ENCODE assay signal across 10 cellular contexts in the genomic region with DNA sequence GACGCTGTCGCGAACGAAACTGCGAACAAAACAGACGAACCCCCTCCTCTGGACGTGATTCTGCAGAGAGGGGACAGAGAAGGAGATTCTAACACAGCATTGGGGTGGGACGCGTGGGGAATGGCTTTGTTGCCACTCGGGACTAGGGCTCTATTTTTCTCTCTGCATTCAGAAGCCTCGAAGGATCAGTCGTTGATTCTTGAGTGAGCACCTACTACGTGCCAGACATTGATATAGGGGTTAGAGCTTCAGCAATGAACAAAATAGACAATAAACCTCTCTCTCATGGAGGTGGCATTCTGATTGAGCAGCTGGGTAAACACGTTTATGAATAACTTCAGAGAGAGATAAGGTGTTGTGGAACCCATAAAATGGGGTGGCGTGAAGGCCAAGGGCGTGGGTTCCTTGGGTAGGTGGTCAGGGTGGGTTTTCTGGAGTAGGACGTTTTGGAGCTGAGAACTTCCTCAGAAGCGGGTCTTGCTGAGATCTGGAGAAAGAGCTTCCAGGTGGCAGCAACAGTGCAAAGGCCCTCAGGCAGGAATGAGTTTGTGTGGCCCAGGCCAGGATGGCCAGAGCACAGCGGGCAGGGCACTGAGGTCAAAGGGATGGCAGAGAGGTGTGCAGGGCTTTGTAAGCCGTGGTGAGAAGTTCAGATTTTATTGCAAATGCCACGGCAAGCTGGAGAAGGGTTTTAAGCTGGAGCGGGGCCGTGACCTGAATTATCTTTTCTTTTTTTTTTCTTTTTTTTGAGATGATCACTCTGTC. TPM values are rescaled to one million over a fixed set of nuclear protein-coding genes. Genes with fewer than 3 reads are reported as not detected.
DNase-seq lines count a peak whose midpoint lies in the region; ATAC-seq and TF ChIP-seq lines count a peak whose summit lies in the region.
"Had no signal": no experiment of that assay in that cellular context is flagged by ENCODE, and none has a peak within 500 bp of the region (broad histone marks: within the 10 kb centered on the region; RNA-seq: fewer than 3 reads in every experiment).

No MANE protein-coding gene starts in this region.

- WGBS in hepatocyte (ENCODE audit: low lambda C conversion rate, missing lambda C conversion rate) = 41% methylated on average over 23 of the region's 23 CpGs
- 36 to 42% (median 38%) methylated on average over 23 of the region's 23 CpGs for WGBS in psoas muscle, 3 donors

- intact Hi-C loops in CD8-positive, alpha-beta T cell (cut with DNase I, micrococcal nuclease) = no loop called here
- intact Hi-C loops in psoas muscle (cut with DNase I) = no loop called here

- peak overlapping the region; percentile 76 for H3K4me3 Mint-ChIP-seq in CD8-positive, alpha-beta T cell

- H3K27ac Mint-ChIP-seq in CD8-positive, alpha-beta T cell = no peak overlapping the region

- no peak overlapping the region for H3K27ac ChIP-seq in CD8-positive, alpha-beta T cell (ENCODE audit: low read depth, low read length)
- peak overlapping the region; percentile 97 for H3K27ac ChIP-seq in hepatocyte
- no peak overlapping the region for H3K27ac ChIP-seq in psoas muscle

- H3K4me1 Mint-ChIP-seq in CD8-positive, alpha-beta T cell (ENCODE audit: low read depth) = peaks cover 11% of the 10 kb centered on the region

- TF ChIP-seq CTCF in CD8-positive, alpha-beta T cell (IDR thresholded peaks at IDR 0.05) = no peak
- no peak for TF ChIP-seq CTCF in WI38 (IDR thresholded peaks at IDR 0.05; ENCODE audit: low read depth, low read length)
- no peak for TF ChIP-seq CTCF in hepatocyte (IDR thresholded peaks at IDR 0.05; ENCODE audit: poor library complexity)
- TF ChIP-seq CTCF in psoas muscle (IDR thresholded peaks at IDR 0.05) = no peak

- peaks cover 73% of the 10 kb centered on the region for H3K27me3 Mint-ChIP-seq in CD8-positive, alpha-beta T cell (ENCODE audit: low read depth)

- no peaks in the 10 kb centered on the region for H3K4me1 ChIP-seq in CD8-positive, alpha-beta T cell (ENCODE audit: insufficient read depth, low read length)
- H3K4me1 ChIP-seq in hepatocyte (ENCODE audit: insufficient read depth) (peaks cover 26% of the 10 kb centered on the region), psoas muscle (no peaks in the 10 kb centered on the region)

- peak overlapping the region; percentile 92 for H3K4me2 ChIP-seq in hepatocyte

- peaks cover 32% of the 10 kb centered on the region for H3K79me2 ChIP-seq in hepatocyte

- H3K9me3 ChIP-seq in CD8-positive, alpha-beta T cell (ENCODE audit: low read length) = no peaks in the 10 kb centered on the region
- H3K9me3 ChIP-seq in hepatocyte (ENCODE audit: low read depth) (no peaks in the 10 kb centered on the region), psoas muscle (no peaks in the 10 kb centered on the region)

- DNase-seq in CD8-positive, alpha-beta T cell = no peak
- DNase-seq in hepatocyte (ENCODE audit: low spot score) (no peak), psoas muscle (no peak), AG20443 (ENCODE audit: low spot score) (no peak)
- DNase-seq: activated effector memory CD4-positive, alpha-beta T cell treated with anti-CD3 and anti-CD28 coated beads, Interleukin-2, amount 50 U/mL, for 16 hours had no signal

- ATAC-seq in CD8-positive, alpha-beta T cell = no peak
- ATAC-seq in psoas muscle (no peak), GM18502 (IDR thresholded peaks at IDR 0.05; ENCODE audit: poor library complexity, unreplicated experiment) (no peak), HG02798 (IDR thresholded peaks at IDR 0.05; ENCODE audit: poor library complexity, unreplicated experiment) (no peak), HG02623 (IDR thresholded peaks at IDR 0.05; ENCODE audit: unreplicated experiment) (no peak)
- ATAC-seq: GM12878 had no signal

- no peaks in the 10 kb centered on the region for H3K36me3 ChIP-seq in CD8-positive, alpha-beta T cell (ENCODE audit: insufficient read depth, low read length)
- no peaks in the 10 kb centered on the region for H3K36me3 ChIP-seq in hepatocyte (replicated peaks; ENCODE audit: insufficient read depth, low read depth)
- H3K36me3 ChIP-seq in psoas muscle (ENCODE audit: insufficient read depth in 1 of 2, low read depth in 1 of 2) = no peaks in the 10 kb centered on the region

- no peaks in the 10 kb centered on the region for H3K36me3 Mint-ChIP-seq in CD8-positive, alpha-beta T cell

- POLR2A ChIA-PET in CD8-positive, alpha-beta T cell (lab: Charles Lee) = no interaction called here

- H2AFZ ChIP-seq in hepatocyte = peak overlapping the region; percentile 97

- H4K20me1 ChIP-seq in hepatocyte (ENCODE audit: insufficient read depth, poor library complexity, severe bottlenecking) = no peaks in the 10 kb centered on the region

- H3K9me2 ChIP-seq in hepatocyte (replicated peaks; ENCODE audit: insufficient read depth) = no peaks in the 10 kb centered on the region

- peaks cover 7% of the 10 kb centered on the region for H3K9me3 Mint-ChIP-seq in CD8-positive, alpha-beta T cell

- CTCF ChIA-PET in CD8-positive, alpha-beta T cell (lab: Charles Lee) = no interaction called here

- peak overlapping the region; percentile 50 for H3K4me3 ChIP-seq in CD8-positive, alpha-beta T cell (ENCODE audit: low read depth, low read length)
- H3K4me3 ChIP-seq in WI38 (ENCODE audit: low read depth, low read length) (peak overlapping the region; percentile 78), hepatocyte (peak overlapping the region; percentile 68), psoas muscle (peak overlapping the region; percentile 70)
- H3K4me3 ChIP-seq: GM12878 had no signal

- H3K27me3 ChIP-seq in CD8-positive, alpha-beta T cell (ENCODE audit: insufficient read depth, low read length) = peaks cover 3% of the 10 kb centered on the region
- H3K27me3 ChIP-seq in hepatocyte (no peaks in the 10 kb centered on the region), psoas muscle (ENCODE audit: insufficient read depth in 3 of 3, low read length in 2 of 3) (peaks cover 0 to 29% (median 13%) of the 10 kb centered on the region in 3 donors)

RNA-seq across cellular contexts. Expression of gene SLC2A10, which starts 0.9 kb away (rescaled TPM):
- total RNA-seq in CD8-positive, alpha-beta T cell = not detected
- total RNA-seq in hepatocyte (23.7 and 37.2 TPM in 2 replicates), psoas muscle (1 to 10 TPM in 3 of 4 donors, under 1 TPM in 1; 0.40 to 1.7 (median 1.3) TPM)
- polyA plus RNA-seq in hepatocyte (23.4 and 28.2 TPM in 2 replicates), psoas muscle (1 to 10 TPM in 1 of 3 donors, under 1 TPM in 2; 0.61 to 1.3 (median 0.84) TPM)
- total RNA-seq: GM12878 had no signal
- polyA plus RNA-seq: GM12878 had no signal

RNA-seq across cellular contexts. Expression of gene TP53RK, which starts 21.1 kb away (rescaled TPM):
- 1 to 10 TPM; 5.4 TPM for total RNA-seq in CD8-positive, alpha-beta T cell
- total RNA-seq in hepatocyte = 19.6 and 22.7 TPM in 2 replicates
- 19.8 and 21.4 TPM in 2 replicates for polyA plus RNA-seq in hepatocyte
- 10 to 100 TPM in 2 of 4 donors, 1 to 10 TPM in 2; 5.8 to 10.7 (median 9.6) TPM for total RNA-seq in psoas muscle
- polyA plus RNA-seq in psoas muscle = 10 to 100 TPM in 1 of 3 donors, 1 to 10 TPM in 2; 7.0 to 12.9 (median 9.3) TPM

RNA-seq across cellular contexts. Expression of gene SLC13A3, which starts 59.1 kb away (rescaled TPM):
- under 1 TPM in 1 of 2 experiments, not detected in 1; 0.14 TPM for total RNA-seq in CD8-positive, alpha-beta T cell
- total RNA-seq in hepatocyte (1.8 and 2.4 TPM in 2 replicates), psoas muscle (under 1 TPM; 0.13 to 0.38 (median 0.23) TPM)
- polyA plus RNA-seq in hepatocyte (6.7 and 9.4 TPM in 2 replicates), psoas muscle (under 1 TPM; 0.04 to 0.32 (median 0.06) TPM)
